In the genomic region with DNA sequence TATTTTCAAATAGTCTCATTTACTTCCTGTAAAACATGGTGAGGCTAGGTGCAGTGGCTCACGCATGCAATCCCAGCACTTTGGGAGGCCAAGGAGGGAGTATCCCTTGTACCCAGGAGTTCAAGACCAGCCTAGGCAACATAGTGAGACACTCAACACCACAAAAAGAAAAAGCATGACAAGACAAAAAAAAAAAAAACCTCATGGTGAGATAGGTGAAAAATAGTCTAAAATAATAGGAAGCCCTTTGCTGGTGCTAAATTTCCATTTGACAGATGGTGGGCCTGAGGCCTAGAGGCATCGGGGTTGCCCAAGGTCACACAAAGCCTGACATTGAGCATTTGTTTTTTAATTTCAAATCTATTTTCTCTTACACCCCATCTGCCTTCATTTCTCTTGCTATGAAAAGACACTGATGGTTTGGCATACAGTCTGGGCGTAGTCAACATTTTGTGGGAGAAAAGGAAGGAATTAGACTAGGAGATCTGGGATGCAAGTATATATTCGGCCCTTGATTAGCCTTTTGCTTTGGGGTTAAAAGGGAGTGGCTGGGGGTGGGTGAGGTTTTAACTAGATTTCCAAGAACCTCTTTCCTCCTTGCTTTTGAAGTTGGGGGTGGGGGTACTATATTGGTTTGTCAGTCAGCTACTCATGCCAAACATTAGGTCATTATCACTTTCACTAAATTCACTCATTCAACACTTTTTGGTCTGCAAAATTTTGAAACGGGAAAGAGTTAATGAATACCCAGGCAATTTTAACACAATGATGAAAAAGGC, we compare ENCODE assay signal across 1 cellular context.
A peak's percentile ranks its signal among the peaks of the same experiment; 100 is the strongest.
TF ChIP-seq lines count a peak whose summit lies in the region.

No MANE protein-coding gene starts in this region.

TF ChIP-seq in GM12878, 131 proteins besides CTCF, POLR2A, EP300 and RAD21:
- TF ChIP-seq FOXK2 (IDR thresholded peaks at IDR 0.05): no peak
- peak; percentile 30; the same call in 1 of the 2 replicates for TF ChIP-seq ATF7 (IDR thresholded peaks at IDR 0.05; ENCODE audit: low read depth)
- TF ChIP-seq CBX3 (IDR thresholded peaks at IDR 0.05; ENCODE audit: borderline replicate concordance, low read depth): no peak
- no peak for TF ChIP-seq E4F1 (IDR thresholded peaks at IDR 0.05; ENCODE audit: borderline replicate concordance, partially characterized antibody)
- TF ChIP-seq, protein P1, sequence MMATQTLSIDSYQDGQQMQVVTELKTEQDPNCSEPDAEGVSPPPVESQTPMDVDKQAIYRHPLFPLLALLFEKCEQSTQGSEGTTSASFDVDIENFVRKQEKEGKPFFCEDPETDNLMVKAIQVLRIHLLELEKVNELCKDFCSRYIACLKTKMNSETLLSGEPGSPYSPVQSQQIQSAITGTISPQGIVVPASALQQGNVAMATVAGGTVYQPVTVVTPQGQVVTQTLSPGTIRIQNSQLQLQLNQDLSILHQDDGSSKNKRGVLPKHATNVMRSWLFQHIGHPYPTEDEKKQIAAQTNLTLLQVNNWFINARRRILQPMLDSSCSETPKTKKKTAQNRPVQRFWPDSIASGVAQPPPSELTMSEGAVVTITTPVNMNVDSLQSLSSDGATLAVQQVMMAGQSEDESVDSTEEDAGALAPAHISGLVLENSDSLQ (IDR thresholded peaks at IDR 0.05): no peak
TF ChIP-seq in GM12878: peak in this region for 1.
